15 cellular contexts compared by ENCODE assay signal in the genomic region with DNA sequence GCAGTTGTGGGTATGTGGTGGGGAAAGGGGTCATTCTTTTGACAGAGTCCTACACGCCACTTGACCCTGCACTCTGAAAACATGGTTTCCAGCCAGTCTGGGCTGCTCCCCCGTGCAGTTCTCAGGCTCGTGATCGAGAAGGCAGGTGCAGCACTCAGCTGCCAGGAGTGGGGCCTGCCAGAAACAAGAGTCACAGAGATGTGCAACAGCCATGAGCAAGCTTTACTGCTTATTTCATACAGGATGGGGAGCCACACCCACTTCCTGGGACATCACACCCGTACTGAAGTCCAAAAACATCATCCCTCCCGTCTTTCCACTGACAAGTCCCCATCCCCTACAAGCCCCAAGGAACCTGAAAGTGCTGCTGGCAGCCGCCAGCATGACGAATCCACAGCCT. TPM values are rescaled to one million over a fixed set of nuclear protein-coding genes. Genes with fewer than 3 reads are reported as not detected.
DNase-seq lines count a peak whose midpoint lies in the region; ATAC-seq and TF ChIP-seq lines count a peak whose summit lies in the region.
"Had no signal": no experiment of that assay in that cellular context is flagged by ENCODE, and none has a peak within 500 bp of the region (broad histone marks: within the 10 kb centered on the region; RNA-seq: fewer than 3 reads in every experiment).

No MANE protein-coding gene starts in this region.

- no peak for TF ChIP-seq EP300 in transverse colon (IDR thresholded peaks at IDR 0.05; ENCODE audit: low read depth)

- no peak overlapping the region for H3K4me3 ChIP-seq in transverse colon

- intact Hi-C loops in transverse colon (cut with DNase I; ENCODE audit: low total_unique reads) = no loop called here

- H3K36me3 ChIP-seq in transverse colon = no peaks in the 10 kb centered on the region
- H3K36me3 ChIP-seq: brain microvascular endothelial cell, upper lobe of right lung had no signal

- in situ Hi-C loops in transverse colon (cut with MboI; ENCODE audit: low pct_ligation_motif_present in 1 of 4, low pct_unique_long_range_greater_than_20kb in 1 of 4, low sequenced_read_pairs in 3 of 4) = no loop called here

- WGBS in transverse colon (ENCODE audit: low coverage in 1 of 2), 2 donors = 49 to 72% methylated on average over 4 to 8 of the region's 8 CpGs

- no peaks in the 10 kb centered on the region for H3K9me3 Mint-ChIP-seq in T-cell
- H3K9me3 Mint-ChIP-seq in effector memory CD8-positive, alpha-beta T cell = no peaks in the 10 kb centered on the region

- no peak for TF ChIP-seq CTCF in transverse colon (IDR thresholded peaks at IDR 0.05)

- H3K4me1 Mint-ChIP-seq in T-cell = peaks cover 82 to 88% (median 86%) of the 10 kb centered on the region in 3 donors
- H3K4me1 Mint-ChIP-seq in effector memory CD8-positive, alpha-beta T cell (ENCODE audit: low read depth in 2 of 2) = peaks cover 55 to 57% of the 10 kb centered on the region in 2 donors

- CTCF ChIA-PET in T-cell (lab: Charles Lee) = interaction anchor here (0.6 to 1.3 kb wide), 3 partner anchors 13 to 26 kb away, joined by 3 to 4 read pairs (median 4); a partner anchor contains a TSS

- H3K9me3 ChIP-seq in transverse colon = no peaks in the 10 kb centered on the region
- H3K9me3 ChIP-seq: upper lobe of right lung had no signal

- H3K4me3 Mint-ChIP-seq in T-cell = peak overlapping the region; percentile 84 to 96 (median 90)
- H3K4me3 Mint-ChIP-seq in effector memory CD8-positive, alpha-beta T cell = peak overlapping the region; percentile 84 to 89

- POLR2A ChIA-PET in T-cell (lab: Charles Lee) = interaction anchor here in 1 of 2 donors (0.5 to 1.6 kb wide), 3 partner anchors 11 to 611 kb away, joined by 3 to 10 read pairs (median 7); no protein-coding TSS in a partner anchor

- DNase-seq in stimulated activated CD4-positive, alpha-beta T cell treated with anti-CD3 and anti-CD28 coated beads, Interleukin-1b, Interleukin-23, amount 100 ng/mL, for 48 hours = peak; percentile 49
- DNase-seq in stimulated activated CD4-positive, alpha-beta T cell treated with anti-CD3 and anti-CD28 coated beads, Interleukin-12 subunit alpha, Interleukin-12 subunit beta, amount 100 ng/mL, for 4 hours = no peak
- DNase-seq in T-cell (peak in 6 of 34 experiments; percentile 20 to 52 (median 36)), transverse colon (peak; percentile 49), Kasumi-1 (lab: John Stamatoyannopoulos, UW) (no peak)
- DNase-seq in effector memory CD8-positive, alpha-beta T cell = no peak
- no peak for DNase-seq in activated CD4-positive, CD25-positive, alpha-beta regulatory T cell treated with anti-CD3 and anti-CD28 coated beads, Interleukin-2, amount 50 U/mL, for 72 hours
- DNase-seq: activated CD8-positive, alpha-beta memory T cell treated with anti-CD3 and anti-CD28 coated beads, Interleukin-2, amount 50 U/mL, for 4 hours; brain microvascular endothelial cell; GDM1; NCI-H1436; NK-92 treated with Interleukin-12 subunit alpha and Interleukin-12 subunit beta, amount 100 ng/mL, for 24 hours; upper lobe of right lung had no signal

- no peak overlapping the region for H3K27ac ChIP-seq in transverse colon
- H3K27ac ChIP-seq: brain microvascular endothelial cell, upper lobe of right lung had no signal

- ATAC-seq in T-cell (replicated peaks in 1 of 4) (peak in 1 of 4 experiments; percentile 11), HG03439 (IDR thresholded peaks at IDR 0.05; ENCODE audit: unreplicated experiment) (no peak)
- ATAC-seq in effector memory CD8-positive, alpha-beta T cell (replicated peaks) = no peak
- ATAC-seq: upper lobe of right lung had no signal

- peaks cover 29 to 53% (median 34%) of the 10 kb centered on the region in 4 donors for H3K4me1 ChIP-seq in transverse colon

- peaks cover 10% of the 10 kb centered on the region for H3K36me3 Mint-ChIP-seq in T-cell
- H3K36me3 Mint-ChIP-seq in effector memory CD8-positive, alpha-beta T cell (ENCODE audit: insufficient read depth) = peaks cover 40% of the 10 kb centered on the region

- no peak for TF ChIP-seq POLR2A in transverse colon (IDR thresholded peaks at IDR 0.05)

- peak overlapping the region; percentile 98 to 100 for H3K27ac Mint-ChIP-seq in T-cell
- H3K27ac Mint-ChIP-seq in effector memory CD8-positive, alpha-beta T cell = peak overlapping the region; percentile 97 to 98

- H3K27me3 Mint-ChIP-seq in T-cell = peaks cover 0 to 11% of the 10 kb centered on the region in 2 donors
- H3K27me3 Mint-ChIP-seq in effector memory CD8-positive, alpha-beta T cell = peaks cover 14 to 22% of the 10 kb centered on the region in 2 donors

- peaks cover 28% of the 10 kb centered on the region for H3K27me3 ChIP-seq in transverse colon

RNA-seq across cellular contexts. Expression of a gene that starts 9.3 kb away (rescaled TPM):
- total RNA-seq in T-cell (10 to 100 TPM; 24.0 to 37.0 (median 31.8) TPM), transverse colon (1 to 10 TPM in 1 of 4 donors, not detected in 3; 1.1 TPM)
- total RNA-seq: mesenteric fat pad had no signal

RNA-seq across cellular contexts. Expression of a gene that starts 13.3 kb away (rescaled TPM):
- 10 to 100 TPM; 72.4 to 83.0 (median 74.8) TPM for total RNA-seq in T-cell
- 10 to 100 TPM; 33.3 to 76.4 (median 51.4) TPM for total RNA-seq in transverse colon

RNA-seq across cellular contexts. Expression of a gene that starts 24.1 kb away (rescaled TPM):
- total RNA-seq in T-cell = 10 to 100 TPM in 1 of 5 donors, 1 to 10 TPM in 4; 4.8 to 10.1 (median 5.0) TPM
- 10 to 100 TPM in 2 of 4 donors, 1 to 10 TPM in 2; 2.5 to 34.2 (median 7.0) TPM for total RNA-seq in transverse colon

RNA-seq across cellular contexts. Expression of a gene that starts 33.4 kb away (rescaled TPM):
- total RNA-seq in T-cell (10 to 100 TPM in 4 of 5 donors, 1 to 10 TPM in 1; 9.8 to 16.0 (median 11.9) TPM), transverse colon (1 to 10 TPM; 2.6 to 4.3 (median 3.1) TPM)

RNA-seq across cellular contexts. Expression of a gene that starts 36.8 kb away (rescaled TPM):
- 1 to 10 TPM; 2.9 to 4.6 (median 3.0) TPM for total RNA-seq in T-cell
- total RNA-seq in transverse colon = 10 to 100 TPM in 3 of 4 donors, 1 to 10 TPM in 1; 9.5 to 39.0 (median 19.3) TPM

Comparison
In these comparisons a context has a peak if more than half of its experiments do, and no peak if none do; other contexts are left out.
1. DNase-seq: peak in stimulated activated CD4-positive, alpha-beta T cell treated with anti-CD3 and anti-CD28 coated beads, Interleukin-1b, Interleukin-23, amount 100 ng/mL, for 48 hours (single experiment) and transverse colon (single experiment); none in stimulated activated CD4-positive, alpha-beta T cell treated with anti-CD3 and anti-CD28 coated beads, Interleukin-12 subunit alpha, Interleukin-12 subunit beta, amount 100 ng/mL, for 4 hours (single experiment), effector memory CD8-positive, alpha-beta T cell (0 of 3), Kasumi-1 (0 of 2) and activated CD4-positive, CD25-positive, alpha-beta regulatory T cell treated with anti-CD3 and anti-CD28 coated beads, Interleukin-2, amount 50 U/mL, for 72 hours (single experiment).
2. RNA of a gene that starts 9.3 kb away (total RNA-seq): 24.0 to 37.0 TPM in T-cell; 1.1 TPM in transverse colon; every median in the first group is over 10 times any median in the second.